ENCODE assay signal across 10 cellular contexts in genomic region chr15:44157679-44158078, GRCh38. TPM values are rescaled to one million over a fixed set of nuclear protein-coding genes. Genes with fewer than 3 reads are reported as not detected.
DNase-seq lines count a peak whose midpoint lies in the region; ATAC-seq and TF ChIP-seq lines count a peak whose summit lies in the region.
"Had no signal": no experiment of that assay in that cellular context is flagged by ENCODE, and none has a peak within 500 bp of the region (broad histone marks: within the 10 kb centered on the region; RNA-seq: fewer than 3 reads in every experiment).

No MANE protein-coding gene starts in this region.

- H3K4me3 ChIP-seq in BJ (ENCODE audit: low read depth, low read length) (no peak overlapping the region), left lung (no peak overlapping the region), spleen (no peak overlapping the region)

- peak; percentile 78 for DNase-seq in BJ (ENCODE audit: low read depth)
- DNase-seq in astrocyte of the hippocampus (ENCODE audit: low read depth, low spot score): peak; percentile 89
- no peak for DNase-seq in left lung
- DNase-seq in GDM1 (lab: John Stamatoyannopoulos, UW): no peak
- no peak for DNase-seq in T-helper 2 cell
- no peak for DNase-seq in spleen
- DNase-seq: activated CD4-positive, alpha-beta T cell treated with anti-CD3 and anti-CD28 coated beads, Interleukin-2, amount 50 U/mL, for 4 hours had no signal

- POLR2A ChIA-PET in BJ (lab: Charles Lee): no interaction called here

- ATAC-seq in left lung (peak; percentile 90), GM18868 (IDR thresholded peaks at IDR 0.05; ENCODE audit: unreplicated experiment) (no peak)

- H3K27me3 ChIP-seq in BJ (ENCODE audit: control insufficient read depth, insufficient read depth, low read length): no peaks in the 10 kb centered on the region
- peaks cover 3 to 7% of the 10 kb centered on the region in 2 donors for H3K27me3 ChIP-seq in left lung
- peaks cover 0 to 25% (median 0%) of the 10 kb centered on the region in 7 donors for H3K27me3 ChIP-seq in spleen (replicated peaks in 1 of 7)

- no peak for TF ChIP-seq CTCF in BJ (IDR thresholded peaks at IDR 0.05; ENCODE audit: insufficient read depth, low read depth, low read length)
- TF ChIP-seq CTCF in left lung (IDR thresholded peaks at IDR 0.05): no peak
- no peak for TF ChIP-seq CTCF in spleen (IDR thresholded peaks at IDR 0.05 in 8 of 11, conservative IDR thresholded peaks at IDR 0.05 in 3 of 11)

- TF ChIP-seq EP300 in Ishikawa (IDR thresholded peaks at IDR 0.05; ENCODE audit: borderline replicate concordance): peak; percentile 95

- no peaks in the 10 kb centered on the region for H3K9me3 ChIP-seq in left lung
- no peaks in the 10 kb centered on the region for H3K9me3 ChIP-seq in spleen
- H3K9me3 ChIP-seq: neutrophil had no signal

- H3K36me3 ChIP-seq in BJ (ENCODE audit: control insufficient read depth, insufficient read depth, low read length) (no peaks in the 10 kb centered on the region), left lung (no peaks in the 10 kb centered on the region), spleen (no peaks in the 10 kb centered on the region)
- H3K36me3 ChIP-seq: neutrophil had no signal

- H3K4me1 ChIP-seq in left lung (peaks cover 0 to 4% of the 10 kb centered on the region in 2 donors), spleen (no peaks in the 10 kb centered on the region)

- no peak for TF ChIP-seq POLR2A in spleen (IDR thresholded peaks at IDR 0.05)

- WGBS in spleen, 5 donors: 92 to 94% (median 93%) methylated on average over 1 of the region's 1 CpG

- peak overlapping the region; percentile 31 to 55 for H3K27ac ChIP-seq in left lung
- H3K27ac ChIP-seq in spleen: no peak overlapping the region
- H3K27ac ChIP-seq: neutrophil had no signal

- 0 out of 2 replicates have a peak, but pooled peaks have one; percentile 3 for TF ChIP-seq RAD21 in Ishikawa (IDR thresholded peaks at IDR 0.05; ENCODE audit: low read depth)

- intact Hi-C loops in left lung (cut with DNase I) (no loop called here), spleen (cut with DNase I; ENCODE audit: low total_unique reads) (no loop called here)

- CTCF ChIA-PET in BJ (lab: Yijun Ruan, JAX): no interaction called here

TF ChIP-seq in Ishikawa, 13 proteins besides CTCF, POLR2A, EP300 and RAD21:
- TF ChIP-seq NFIC (IDR thresholded peaks at IDR 0.05) (peak; percentile 74), YY1 (IDR thresholded peaks at IDR 0.05; ENCODE audit: low read depth) (no peak), CEBPB (IDR thresholded peaks at IDR 0.05) (no peak), TEAD4 (IDR thresholded peaks at IDR 0.05) (peak; percentile 91), MAX (IDR thresholded peaks at IDR 0.05) (no peak), USF1 (IDR thresholded peaks at IDR 0.05) (no peak), EGR1 (IDR thresholded peaks at IDR 0.05) (no peak), TCF12 (IDR thresholded peaks at IDR 0.05; ENCODE audit: low read depth) (peak; percentile 87), CREB1 (IDR thresholded peaks at IDR 0.05; ENCODE audit: low read depth) (no peak), FOXM1 (IDR thresholded peaks at IDR 0.05; ENCODE audit: borderline replicate concordance, low read depth) (peak; percentile 89), ZBTB7A (IDR thresholded peaks at IDR 0.05; ENCODE audit: low read depth) (no peak), TAF1 (IDR thresholded peaks at IDR 0.05; ENCODE audit: low read depth) (no peak), REST (IDR thresholded peaks at IDR 0.05; ENCODE audit: low read depth) (no peak)

RNA-seq across cellular contexts. Expression of gene FRMD5, which starts 37.4 kb away (rescaled TPM):
- polyA plus RNA-seq in BJ (2011; rRNA removed) (0.83 and 0.96 TPM in 2 replicates), spleen (under 1 TPM; 0.09 to 0.51 (median 0.09) TPM)
- polyA minus RNA-seq in BJ (2011; rRNA and poly(A)+ RNA removed): 1.4 and 1.9 TPM in 2 replicates
- total RNA-seq in left lung (1 to 10 TPM; 2.4 to 4.4 TPM), spleen (1 to 10 TPM in 1 of 7 donors, under 1 TPM in 5, not detected in 1; 0.32 to 1.0 (median 0.51) TPM)

Comparison
In these comparisons a context has a peak if more than half of its experiments do, and no peak if none do; other contexts are left out.
1. DNase-seq: peak in BJ (single experiment) and astrocyte of the hippocampus (single experiment); none in left lung (0 of 2), GDM1 (single experiment), T-helper 2 cell (0 of 5) and spleen (single experiment).
2. H3K27ac ChIP-seq: peak in left lung (2 of 2); none in spleen (0 of 8).